Comparison of ENCODE assay signal across 8 cellular contexts in genomic region chr1:112674986-112675727, GRCh38. TPM values are rescaled to one million over a fixed set of nuclear protein-coding genes. Genes with fewer than 3 reads are reported as not detected.
DNase-seq lines count a peak whose midpoint lies in the region; ATAC-seq and TF ChIP-seq lines count a peak whose summit lies in the region.

No MANE protein-coding gene starts in this region.

- intact Hi-C loops in heart right ventricle (cut with DNase I) (loop anchor here in 8 of 10 donors (1.0 to 10.0 kb wide), 6 partner anchors 30 to 53 kb away; partner anchors contain the start of gene RHOC (in 5 of the 8)), prostate gland (cut with DNase I) (loop anchor here (2.0 to 10.0 kb wide), 3 partner anchors 24 to 170 kb away; partner anchors contain the start of genes CAPZA1, ST7L and WNT2B)

- H2AFZ ChIP-seq in ACC112 (ENCODE audit: low read length, unreplicated experiment) = peak overlapping the region; percentile 74

- no peak for TF ChIP-seq POLR2A in prostate gland (IDR thresholded peaks at IDR 0.05)

- H3K27me3 ChIP-seq in ACC112 (ENCODE audit: insufficient read depth, low read length) (no peaks in the 10 kb centered on the region), heart right ventricle (no peaks in the 10 kb centered on the region), prostate gland (replicated peaks; ENCODE audit: insufficient read depth) (no peaks in the 10 kb centered on the region)

- TF ChIP-seq CTCF in heart right ventricle (IDR thresholded peaks at IDR 0.05) (peak in 4 of 9 donors; percentile 21 to 44 (median 36)), prostate gland (IDR thresholded peaks at IDR 0.05) (peak in 1 of 4 experiments; percentile 27)

- H3K9me3 ChIP-seq in heart right ventricle = no peaks in the 10 kb centered on the region
- no peaks in the 10 kb centered on the region for H3K9me3 ChIP-seq in prostate gland

- H3K79me2 ChIP-seq in ACC112 (ENCODE audit: control insufficient read depth, insufficient read depth, low read length, unreplicated experiment) = peaks cover 50% of the 10 kb centered on the region

- no peaks in the 10 kb centered on the region for H3K27me3 Mint-ChIP-seq in activated naive CD4-positive, alpha-beta T cell treated with anti-CD3 and anti-CD28 coated beads, Interleukin-2, amount 50 U/mL, for 24 hours

- ATAC-seq in GM18868 (IDR thresholded peaks at IDR 0.05; ENCODE audit: unreplicated experiment) (peak; percentile 28), HG03196 (IDR thresholded peaks at IDR 0.05; ENCODE audit: unreplicated experiment) (peak; percentile 34), heart right ventricle (peak; percentile 61 to 88 (median 74))

- H3K36me3 Mint-ChIP-seq in activated naive CD4-positive, alpha-beta T cell treated with anti-CD3 and anti-CD28 coated beads, Interleukin-2, amount 50 U/mL, for 24 hours = peaks cover 15% of the 10 kb centered on the region

- 0% methylated on average over 44 to 68 of the region's 68 CpGs for WGBS in heart right ventricle, 2 donors
- WGBS in prostate gland = under 1% methylated on average over 24 of the region's 68 CpGs

- peaks cover 4% of the 10 kb centered on the region for H3K36me3 ChIP-seq in ACC112 (ENCODE audit: insufficient read depth, low read length)
- H3K36me3 ChIP-seq in heart right ventricle = peaks cover 0 to 31% (median 8%) of the 10 kb centered on the region in 9 donors
- no peaks in the 10 kb centered on the region for H3K36me3 ChIP-seq in prostate gland

- peaks cover 56% of the 10 kb centered on the region for H3K4me1 Mint-ChIP-seq in activated naive CD4-positive, alpha-beta T cell treated with anti-CD3 and anti-CD28 coated beads, Interleukin-2, amount 50 U/mL, for 24 hours

- H3K27ac ChIP-seq in ACC112 (ENCODE audit: low read depth, low read length) = peak overlapping the region; percentile 78
- H3K27ac ChIP-seq in heart right ventricle = peak overlapping the region; percentile 73 to 97 (median 93)
- H3K27ac ChIP-seq in prostate gland = peak overlapping the region; percentile 94

- H3K4me1 ChIP-seq in ACC112 (ENCODE audit: control insufficient read depth, insufficient read depth, low read length, unreplicated experiment) (peaks cover 40% of the 10 kb centered on the region), heart right ventricle (peaks cover 10 to 55% (median 30%) of the 10 kb centered on the region in 9 donors), prostate gland (replicated peaks) (no peaks in the 10 kb centered on the region)

- peak overlapping the region; percentile 91 for H3K4me3 ChIP-seq in ACC112 (ENCODE audit: low read depth, low read length)
- peak overlapping the region; percentile 67 to 92 (median 85) for H3K4me3 ChIP-seq in heart right ventricle
- H3K4me3 ChIP-seq in prostate gland = peak overlapping the region; percentile 66 to 75

- H3K27ac Mint-ChIP-seq in activated naive CD4-positive, alpha-beta T cell treated with anti-CD3 and anti-CD28 coated beads, Interleukin-2, amount 50 U/mL, for 24 hours = peak overlapping the region; percentile 93

- DNase-seq in RPMI7951 (ENCODE audit: low read depth) = peak; percentile 14
- DNase-seq in heart right ventricle = peak; percentile 46 to 62
- peak; percentile 38 for DNase-seq in prostate gland (ENCODE audit: low spot score)
- no peak for DNase-seq in kidney glomerular epithelial cell (lab: John Stamatoyannopoulos, UW)

- H3K9me3 Mint-ChIP-seq in activated naive CD4-positive, alpha-beta T cell treated with anti-CD3 and anti-CD28 coated beads, Interleukin-2, amount 50 U/mL, for 24 hours = no peaks in the 10 kb centered on the region

- peak overlapping the region; percentile 93 for H3K4me3 Mint-ChIP-seq in activated naive CD4-positive, alpha-beta T cell treated with anti-CD3 and anti-CD28 coated beads, Interleukin-2, amount 50 U/mL, for 24 hours

RNA-seq across cellular contexts. Expression of gene MOV10, which starts 0.7 kb away (rescaled TPM):
- total RNA-seq in RPMI7951 (2014; rRNA removed; shearing (Covaris generic)) = 36.3 and 56.7 TPM in 2 replicates
- 10 to 100 TPM in 8 of 10 donors, 1 to 10 TPM in 2; 6.3 to 25.8 (median 13.9) TPM for total RNA-seq in heart right ventricle
- polyA plus RNA-seq in heart right ventricle = 10 to 100 TPM; 17.8 to 69.4 TPM
- total RNA-seq in prostate gland = 100 to 1,000 TPM in 1 of 2 donors, 10 to 100 TPM in 1; 47.0 to 169 TPM

RNA-seq across cellular contexts. Expression of gene RHOC, which starts 31.8 kb away (rescaled TPM):
- total RNA-seq in RPMI7951 (2014; rRNA removed; shearing (Covaris generic)) = 525 and 582 TPM in 2 replicates
- 100 to 1,000 TPM; 115 to 225 (median 158) TPM for total RNA-seq in heart right ventricle
- 100 to 1,000 TPM; 156 to 408 TPM for polyA plus RNA-seq in heart right ventricle
- 100 to 1,000 TPM; 272 to 373 TPM for total RNA-seq in prostate gland

RNA-seq across cellular contexts. Expression of gene PPM1J, which starts 40.0 kb away (rescaled TPM):
- 0.29 and 0.84 TPM in 2 replicates for total RNA-seq in RPMI7951 (2014; rRNA removed; shearing (Covaris generic))
- total RNA-seq in heart right ventricle = 10 to 100 TPM in 1 of 10 donors, 1 to 10 TPM in 9; 5.8 to 11.0 (median 8.5) TPM
- 1 to 10 TPM; 2.4 to 8.4 TPM for polyA plus RNA-seq in heart right ventricle
- 10 to 100 TPM in 1 of 2 donors, 1 to 10 TPM in 1; 2.0 to 16.8 TPM for total RNA-seq in prostate gland

RNA-seq across cellular contexts. Expression of gene CAPZA1, which starts 55.5 kb away (rescaled TPM):
- 251 and 265 TPM in 2 replicates for total RNA-seq in RPMI7951 (2014; rRNA removed; shearing (Covaris generic))
- total RNA-seq in heart right ventricle (10 to 100 TPM; 19.5 to 58.3 (median 23.2) TPM), prostate gland (100 to 1,000 TPM in 1 of 2 donors, 10 to 100 TPM in 1; 87.4 to 104 TPM)
- 10 to 100 TPM; 28.0 to 45.4 TPM for polyA plus RNA-seq in heart right ventricle

RNA-seq across cellular contexts. Expression of gene ST7L, which starts 56.2 kb away (rescaled TPM):
- 27.4 and 31.5 TPM in 2 replicates for total RNA-seq in RPMI7951 (2014; rRNA removed; shearing (Covaris generic))
- total RNA-seq in heart right ventricle (10 to 100 TPM; 12.4 to 22.2 (median 14.0) TPM), prostate gland (10 to 100 TPM; 22.7 to 28.4 TPM)
- polyA plus RNA-seq in heart right ventricle = 10 to 100 TPM in 1 of 2 donors, 1 to 10 TPM in 1; 9.2 to 11.3 TPM
